Comparison of ENCODE assay signal across 9 cellular contexts in genomic region chr6:16669227-16669626, GRCh38.
DNase-seq lines count a peak whose midpoint lies in the region; ATAC-seq, FAIRE-seq and TF ChIP-seq lines count a peak whose summit lies in the region.
"Had no signal": no experiment of that assay in that cellular context is flagged by ENCODE, and none has a peak within 500 bp of the region (broad histone marks: within the 10 kb centered on the region; RNA-seq: fewer than 3 reads in every experiment).

No MANE protein-coding gene starts in this region.

- H3K27ac Mint-ChIP-seq in GM23338: no peak overlapping the region

- no peak for TF ChIP-seq CTCF in endothelial cell of umbilical vein (IDR thresholded peaks at IDR 0.05; ENCODE audit: extremely low read depth in 1 of 2, insufficient read depth in 1 of 2, low read depth in 1 of 2, low read length in 2 of 2)
- TF ChIP-seq CTCF in GM23338 (conservative IDR thresholded peaks at IDR 0.05; ENCODE audit: low read depth in 2 of 2): no peak

- no peak overlapping the region for H3K4me3 ChIP-seq in endothelial cell of umbilical vein (replicated peaks in 1 of 3; ENCODE audit: insufficient read depth in 1 of 3, low read depth in 1 of 3, low read length in 3 of 3)
- no peak overlapping the region for H3K4me3 ChIP-seq in GM23338

- H3K9me3 ChIP-seq in endothelial cell of umbilical vein (replicated peaks; ENCODE audit: control insufficient read depth, insufficient read depth, low read length): no peaks in the 10 kb centered on the region

- TF ChIP-seq POLR2A in endothelial cell of umbilical vein (IDR thresholded peaks at IDR 0.05; ENCODE audit: low read depth, low read length): no peak

- H3K27me3 ChIP-seq in endothelial cell of umbilical vein (ENCODE audit: control insufficient read depth in 2 of 2, insufficient read depth in 2 of 2, low read length in 2 of 2) (no peaks in the 10 kb centered on the region), GM23338 (ENCODE audit: insufficient read depth) (no peaks in the 10 kb centered on the region)

- BruUV-seq in endothelial cell of umbilical vein (replicated peaks; lab: Mats Ljungman, UMichigan): no TSS peak

- no peaks in the 10 kb centered on the region for H3F3A ChIP-seq in GM23338 (replicated peaks; ENCODE audit: low read depth)

- H4K20me1 ChIP-seq in endothelial cell of umbilical vein (replicated peaks; ENCODE audit: control insufficient read depth, extremely low read depth, insufficient read depth, low read length) (no peaks in the 10 kb centered on the region), GM23338 (replicated peaks; ENCODE audit: insufficient read depth) (no peaks in the 10 kb centered on the region; the same call in 1 of the 2 replicates)

- intact Hi-C loops in endothelial cell of umbilical vein (cut with micrococcal nuclease): loop anchor here (1.0 to 5.0 kb wide), 3 partner anchors 44 to 157 kb away; partner anchors contain the start of gene ATXN1

- no peaks in the 10 kb centered on the region for H3K9me3 Mint-ChIP-seq in GM23338

- H3K79me2 ChIP-seq in endothelial cell of umbilical vein (ENCODE audit: control insufficient read depth, insufficient read depth, low read length) (no peaks in the 10 kb centered on the region), GM23338 (replicated peaks; ENCODE audit: insufficient read depth) (no peaks in the 10 kb centered on the region)

- H3K36me3 Mint-ChIP-seq in GM23338 (ENCODE audit: low read depth): no peaks in the 10 kb centered on the region

- no peaks in the 10 kb centered on the region for H3K9me1 ChIP-seq in endothelial cell of umbilical vein (replicated peaks; ENCODE audit: control insufficient read depth, extremely low read depth, insufficient read depth, low read length)

- no peaks in the 10 kb centered on the region for H3K9me2 ChIP-seq in GM23338 (ENCODE audit: insufficient read depth)

- H3K4me2 ChIP-seq in endothelial cell of umbilical vein (ENCODE audit: insufficient read depth, low read length): peak overlapping the region; percentile 65
- no peak overlapping the region for H3K4me2 ChIP-seq in GM23338

- no peak overlapping the region for H3K4me3 Mint-ChIP-seq in GM23338

- H3K9ac ChIP-seq in endothelial cell of umbilical vein (replicated peaks; ENCODE audit: extremely low read depth, insufficient read depth, low read length): no peak overlapping the region

- ATAC-seq in GM23338: no peak
- ATAC-seq in GM19397 (IDR thresholded peaks at IDR 0.05; ENCODE audit: unreplicated experiment): no peak
- ATAC-seq in GM21423 (IDR thresholded peaks at IDR 0.05; ENCODE audit: unreplicated experiment): no peak

- H3K27me3 Mint-ChIP-seq in GM23338 (ENCODE audit: insufficient read depth, low read depth, poor library complexity): no peaks in the 10 kb centered on the region

- DNase-seq in HT1080 (ENCODE audit: low read depth) (peak; percentile 94), endothelial cell of umbilical vein (ENCODE audit: low read depth, low spot score) (peak; percentile 94), GM23338 (ENCODE audit: low spot score) (no peak), DMS153 treated with DMSO at 0.1 percent for 48 hours (lab: John Stamatoyannopoulos, UW; ENCODE audit: unreplicated experiment) (no peak)
- DNase-seq in activated CD4-positive, alpha-beta T cell treated with anti-CD3 and anti-CD28 coated beads for 4 hours: peak; percentile 77 to 78
- DNase-seq in stimulated activated CD8-positive, alpha-beta memory T cell treated with anti-CD3 and anti-CD28 coated beads, Interleukin-4, amount 100 ng/mL, for 24 hours (ENCODE audit: low read depth): peak; percentile 54
- DNase-seq: islet precursor cell had no signal

- dilution Hi-C loops in endothelial cell of umbilical vein (cut with MboI; ENCODE audit: extremely low pct_ligation_motif_present, low sequenced_read_pairs): no loop called here

- CTCF ChIA-PET in endothelial cell of umbilical vein (lab: Charles Lee): interaction anchor here (1.0 kb wide), 1 partner anchor 94 kb away, joined by 3 read pairs; no protein-coding TSS in a partner anchor

- H3K4me1 ChIP-seq in endothelial cell of umbilical vein (ENCODE audit: control insufficient read depth, extremely low read depth, insufficient read depth, low read length): peaks cover 17% of the 10 kb centered on the region
- peaks cover 13% of the 10 kb centered on the region for H3K4me1 ChIP-seq in GM23338 (ENCODE audit: insufficient read depth)

- H3K27ac ChIP-seq in endothelial cell of umbilical vein (ENCODE audit: insufficient read depth, low read depth, low read length) (peak overlapping the region; percentile 69), GM23338 (ENCODE audit: low read depth) (no peak overlapping the region)

- POLR2A ChIA-PET in endothelial cell of umbilical vein (lab: Charles Lee): no interaction called here

- H2AFZ ChIP-seq in endothelial cell of umbilical vein (ENCODE audit: low read depth, low read length) (no peak overlapping the region), GM23338 (no peak overlapping the region)

- peaks cover 14% of the 10 kb centered on the region for H3K4me1 Mint-ChIP-seq in GM23338

- H3K36me3 ChIP-seq in endothelial cell of umbilical vein (ENCODE audit: control insufficient read depth in 2 of 2, extremely low read depth in 1 of 2, insufficient read depth in 2 of 2, low read length in 2 of 2) (peaks cover 0 to 2% of the 10 kb centered on the region in 2 experiments), GM23338 (ENCODE audit: insufficient read depth) (no peaks in the 10 kb centered on the region)

- peak; percentile 80 for FAIRE-seq in endothelial cell of umbilical vein (lab: Jason Lieb, UNC)

TF ChIP-seq in endothelial cell of umbilical vein, 7 proteins besides CTCF, POLR2A, EP300 and RAD21:
- TF ChIP-seq JUN (IDR thresholded peaks at IDR 0.05; ENCODE audit: borderline replicate concordance, insufficient read depth, insufficient read length, low read depth): peak; percentile 57
- no peak for TF ChIP-seq EZH2 (IDR thresholded peaks at IDR 0.05; ENCODE audit: borderline replicate concordance, low read depth, low read length, severe bottlenecking)
- peak; percentile 68 for TF ChIP-seq FOS (IDR thresholded peaks at IDR 0.05; ENCODE audit: borderline replicate concordance, insufficient read depth, low read length)
- TF ChIP-seq GATA2 (IDR thresholded peaks at IDR 0.05; ENCODE audit: insufficient read depth, insufficient read length, low read depth, low read length): no peak
TF ChIP-seq in endothelial cell of umbilical vein: peak in this region for 2.

TF ChIP-seq in GM23338, 12 proteins besides CTCF, POLR2A, EP300 and RAD21 (continues in another document):
- TF ChIP-seq ETS1 (IDR thresholded peaks at IDR 0.05) (no peak), NANOG (IDR thresholded peaks at IDR 0.05; ENCODE audit: borderline replicate concordance) (no peak), EZH2phosphoT487 (IDR thresholded peaks at IDR 0.05; ENCODE audit: unreplicated experiment) (no peak), STAT1 (IDR thresholded peaks at IDR 0.05; ENCODE audit: unreplicated experiment) (no peak), CREB1 (CRISPR knock-in tag; IDR thresholded peaks at IDR 0.05; ENCODE audit: low read depth) (no peak), REST (IDR thresholded peaks at IDR 0.05; ENCODE audit: unreplicated experiment) (no peak), EZH2 (IDR thresholded peaks at IDR 0.05; ENCODE audit: low read depth, unreplicated experiment) (no peak), POLR2AphosphoS5 (IDR thresholded peaks at IDR 0.05; ENCODE audit: low read depth) (no peak), ZNF114 (CRISPR knock-in tag; IDR thresholded peaks at IDR 0.05) (no peak)

Comparison
In these comparisons a context has a peak if more than half of its experiments do, and no peak if none do; other contexts are left out.
1. DNase-seq: peak in HT1080 (single experiment), activated CD4-positive, alpha-beta T cell treated with anti-CD3 and anti-CD28 coated beads for 4 hours (2 of 2), endothelial cell of umbilical vein (single experiment) and stimulated activated CD8-positive, alpha-beta memory T cell treated with anti-CD3 and anti-CD28 coated beads, Interleukin-4, amount 100 ng/mL, for 24 hours (single experiment); none in GM23338 (single experiment) and DMS153 treated with DMSO at 0.1 percent for 48 hours (single experiment).